Comparison of ENCODE assay signal across 18 cellular contexts in the genomic region with DNA sequence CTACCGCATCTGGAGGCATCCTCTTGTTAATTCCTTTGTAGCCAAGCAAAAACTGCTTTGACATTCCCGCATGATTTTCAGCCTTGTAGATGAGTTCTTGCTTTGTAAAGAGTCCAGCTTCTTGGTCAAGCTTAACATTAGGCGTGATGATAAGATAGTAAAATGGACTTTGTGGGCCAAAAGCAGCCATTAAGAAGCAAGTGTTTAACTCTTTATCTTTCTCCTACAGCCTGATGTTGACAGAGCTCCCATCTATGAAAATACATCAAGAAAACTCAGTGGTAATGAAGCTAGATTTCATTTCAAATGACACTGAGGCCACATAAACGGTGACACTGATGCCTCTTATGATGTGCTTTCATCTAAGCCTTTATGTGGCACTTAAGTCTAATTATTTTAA. TPM values are rescaled to one million over a fixed set of nuclear protein-coding genes. Genes with fewer than 3 reads are reported as not detected.
DNase-seq lines count a peak whose midpoint lies in the region; ATAC-seq, FAIRE-seq and TF ChIP-seq lines count a peak whose summit lies in the region.
"Had no signal": no experiment of that assay in that cellular context is flagged by ENCODE, and none has a peak within 500 bp of the region (broad histone marks: within the 10 kb centered on the region; RNA-seq: fewer than 3 reads in every experiment).

No MANE protein-coding gene starts in this region.

- H3K4me2 ChIP-seq in K562 (ENCODE audit: insufficient read depth, low read length): no peak overlapping the region; the same call in 1 of the 2 replicates
- no peak overlapping the region for H3K4me2 ChIP-seq in smooth muscle cell
- H3K4me2 ChIP-seq: BLaER1 had no signal

- H3K27me3 ChIP-seq in K562 (ENCODE audit: control insufficient read depth in 2 of 2, insufficient read depth in 2 of 2, low read length in 2 of 2): no peaks in the 10 kb centered on the region
- H3K27me3 ChIP-seq in liver (ENCODE audit: control insufficient read depth in 4 of 4, insufficient read depth in 4 of 4, low read length in 3 of 4): no peaks in the 10 kb centered on the region
- H3K27me3 ChIP-seq in smooth muscle cell (ENCODE audit: low read depth): no peaks in the 10 kb centered on the region
- H3K27me3 ChIP-seq: BLaER1 had no signal

- 0 out of 2 replicates have a peak, but pooled peaks cover 3% of the 10 kb centered on the region for H4K20me1 ChIP-seq in K562 (replicated peaks; ENCODE audit: control insufficient read depth, insufficient read depth, low read length)
- peaks cover 100% of the 10 kb centered on the region for H4K20me1 ChIP-seq in smooth muscle cell (ENCODE audit: low read depth)

- peaks cover 91% of the 10 kb centered on the region for H3K4me1 Mint-ChIP-seq in Calu3 (ENCODE audit: low read depth, unreplicated experiment)

- no peaks in the 10 kb centered on the region for H3K9me3 ChIP-seq in K562 (replicated peaks; ENCODE audit: control insufficient read depth, insufficient read depth, low read depth, low read length)
- no peaks in the 10 kb centered on the region for H3K9me3 ChIP-seq in liver (ENCODE audit: control insufficient read depth in 4 of 4, low read length in 3 of 4)
- no peaks in the 10 kb centered on the region for H3K9me3 ChIP-seq in smooth muscle cell (replicated peaks; ENCODE audit: low read depth)
- H3K9me3 ChIP-seq: BLaER1, HAP-1 had no signal

- H3K4me1 ChIP-seq in K562 (replicated peaks in 1 of 2; ENCODE audit: control insufficient read depth in 2 of 2, insufficient read depth in 2 of 2, low read length in 2 of 2) (peaks cover 7 to 53% of the 10 kb centered on the region in 2 experiments), liver (ENCODE audit: control insufficient read depth in 4 of 4, insufficient read depth in 4 of 4, low read length in 3 of 4) (peaks cover 14 to 75% (median 65%) of the 10 kb centered on the region in 4 donors), smooth muscle cell (ENCODE audit: low read depth) (peaks cover 36% of the 10 kb centered on the region)
- H3K4me1 ChIP-seq: BLaER1 had no signal

- TF ChIP-seq RAD21 in K562 (CRISPR knock-in tag; conservative IDR thresholded peaks at IDR 0.05 in 1 of 2, IDR thresholded peaks at IDR 0.05 in 1 of 2): no peak
- TF ChIP-seq RAD21 in liver (IDR thresholded peaks at IDR 0.05): no peak

- no peak overlapping the region for H3K4me3 Mint-ChIP-seq in Calu3 (ENCODE audit: low read depth, unreplicated experiment)
- H3K4me3 Mint-ChIP-seq: CD4-positive, CD25-positive, alpha-beta regulatory T cell had no signal

- no peaks in the 10 kb centered on the region for H3K9me1 ChIP-seq in K562 (ENCODE audit: control insufficient read depth, insufficient read depth, low read length)

- in situ Hi-C loops in K562 (cut with MboI): no loop called here

- H3K79me2 ChIP-seq in K562 (ENCODE audit: control insufficient read depth, insufficient read depth, low read length) (peaks cover 100% of the 10 kb centered on the region), smooth muscle cell (ENCODE audit: low read depth) (peaks cover 100% of the 10 kb centered on the region)

- no peak for TF ChIP-seq CTCF in Calu3 (IDR thresholded peaks at IDR 0.05; ENCODE audit: unreplicated experiment)
- TF ChIP-seq CTCF in K562 (IDR thresholded peaks at IDR 0.05 in 2 of 3, conservative IDR thresholded peaks at IDR 0.05 in 1 of 3; ENCODE audit: insufficient read depth in 2 of 3, low read depth in 1 of 3, low read length in 3 of 3): no peak
- no peak for TF ChIP-seq CTCF in liver (IDR thresholded peaks at IDR 0.05; ENCODE audit: low read depth, low read length, missing input control)
- no peak for TF ChIP-seq CTCF in smooth muscle cell (IDR thresholded peaks at IDR 0.05; ENCODE audit: borderline replicate concordance, insufficient read depth, poor library complexity, severe bottlenecking)

- no peak overlapping the region for H2AFZ ChIP-seq in K562 (ENCODE audit: low read depth, low read length)
- no peak overlapping the region for H2AFZ ChIP-seq in smooth muscle cell (ENCODE audit: low read depth)

- POLR2A ChIA-PET in K562 (lab: Yijun Ruan, JAX): interaction anchor here (0.6 to 1.8 kb wide), 8 partner anchors 9 to 215 kb away, joined by 3 to 5 read pairs (median 3); no protein-coding TSS in a partner anchor

- H3K9me3 Mint-ChIP-seq in Calu3 (ENCODE audit: low read depth, unreplicated experiment): no peaks in the 10 kb centered on the region
- H3K9me3 Mint-ChIP-seq: CD4-positive, CD25-positive, alpha-beta regulatory T cell had no signal

- peak; percentile 12 for ATAC-seq in K562

- H3K9ac ChIP-seq in K562 (ENCODE audit: insufficient read depth in 1 of 2, low read depth in 2 of 2, low read length in 2 of 2): no peak overlapping the region
- H3K9ac ChIP-seq in liver (ENCODE audit: low read depth in 1 of 2, low read length in 2 of 2): no peak overlapping the region
- no peak overlapping the region for H3K9ac ChIP-seq in smooth muscle cell (ENCODE audit: low read depth)
- H3K9ac ChIP-seq: BLaER1 had no signal

- DNase-seq in Calu3: no peak
- DNase-seq in K562 (ENCODE audit: extremely low read depth in 1 of 4, low spot score in 3 of 4): no peak
- DNase-seq in smooth muscle cell (lab: John Stamatoyannopoulos, UW; ENCODE audit: unreplicated experiment): no peak
- no peak for DNase-seq in DMS153 (lab: John Stamatoyannopoulos, UW)
- DNase-seq in glomerular visceral epithelial cell (ENCODE audit: extremely low spot score): no peak
- DNase-seq in NCI-H524 treated with DMSO at 0.1 percent for 48 hours (lab: John Stamatoyannopoulos, UW): no peak
- DNase-seq: AML-193; CD4-positive, CD25-positive, alpha-beta regulatory T cell; DMS 273 treated with DMSO at 0.1 percent for 48 hours; DMS79; EL had no signal

- no peak for TF ChIP-seq POLR2A in K562 (conservative IDR thresholded peaks at IDR 0.05)

- H3K27ac ChIP-seq in K562 (ENCODE audit: extremely low read depth, low read depth, low read length) (peak overlapping the region; percentile 39; the same call in 2 of the 3 replicates), liver (ENCODE audit: low read depth in 1 of 2, low read length in 2 of 2) (peak overlapping the region; percentile 74 to 77), smooth muscle cell (ENCODE audit: low read depth) (peak overlapping the region; percentile 73)
- H3K27ac ChIP-seq: BLaER1 had no signal

- no TSS peak for BruUV-seq in Calu3 (replicated peaks; lab: Mats Ljungman, UMichigan)
- no TSS peak for BruUV-seq in K562 (replicated peaks; lab: Mats Ljungman, UMichigan)

- H3K36me3 Mint-ChIP-seq in Calu3 (ENCODE audit: insufficient read depth, unreplicated experiment): peaks cover 84% of the 10 kb centered on the region

- CTCF ChIA-PET in Calu3 (lab: Charles Lee): no interaction called here
- CTCF ChIA-PET in K562 (lab: Yijun Ruan, JAX; ENCODE audit: low intra/inter-chr PET ratio): no interaction called here

- peak overlapping the region; percentile 17 for H3K27ac Mint-ChIP-seq in Calu3 (ENCODE audit: unreplicated experiment)
- H3K27ac Mint-ChIP-seq: CD4-positive, CD25-positive, alpha-beta regulatory T cell had no signal

- peak; percentile 64 for FAIRE-seq in K562 (lab: Jason Lieb, UNC)
- FAIRE-seq: G401.6, GM12891, H1, HTR-8/SVneo had no signal

- H3K27me3 Mint-ChIP-seq in Calu3 (ENCODE audit: unreplicated experiment): no peaks in the 10 kb centered on the region
- H3K27me3 Mint-ChIP-seq: CD4-positive, CD25-positive, alpha-beta regulatory T cell had no signal

- 13% methylated on average over 4 of the region's 4 CpGs for WGBS in K562 (ENCODE audit: insufficient coverage, low coverage, missing lambda C conversion rate)
- WGBS in liver: 78% methylated on average over 4 of the region's 4 CpGs
- WGBS in smooth muscle cell (ENCODE audit: low lambda C conversion rate): 55% methylated on average over 4 of the region's 4 CpGs

- peaks cover 19% of the 10 kb centered on the region for H3F3A ChIP-seq in smooth muscle cell (ENCODE audit: low read depth)

- intact Hi-C loops in Calu3 (cut with micrococcal nuclease; ENCODE audit: unreplicated experiment): no loop called here
- intact Hi-C loops in K562 (cut with micrococcal nuclease): no loop called here

- H3K4me3 ChIP-seq in K562: no peak overlapping the region
- H3K4me3 ChIP-seq in liver (ENCODE audit: low read depth in 1 of 3, low read length in 3 of 3): no peak overlapping the region
- no peak overlapping the region for H3K4me3 ChIP-seq in smooth muscle cell
- H3K4me3 ChIP-seq: BLaER1, HAP-1 had no signal

- no peak for TF ChIP-seq EP300 in K562 (IDR thresholded peaks at IDR 0.05; ENCODE audit: low read length)

- peaks cover 20% of the 10 kb centered on the region; the same call in 2 of the 3 replicates for H3K36me3 ChIP-seq in K562 (ENCODE audit: control insufficient read depth, insufficient read depth, low read length)
- H3K36me3 ChIP-seq in liver (ENCODE audit: control insufficient read depth in 4 of 4, insufficient read depth in 3 of 4, low read depth in 1 of 4, low read length in 3 of 4): peaks cover 0 to 2% (median 0%) of the 10 kb centered on the region in 4 donors
- peaks cover 7% of the 10 kb centered on the region for H3K36me3 ChIP-seq in smooth muscle cell (ENCODE audit: low read depth)
- H3K36me3 ChIP-seq: HAP-1 had no signal

TF ChIP-seq in K562, 482 proteins besides CTCF, POLR2A, EP300 and RAD21 (continues in another document):
- 0 out of 2 replicates have a peak, but pooled peaks have one; percentile 12 for TF ChIP-seq GATAD2A (IDR thresholded peaks at IDR 0.05)

TF ChIP-seq in liver, 16 proteins besides CTCF, POLR2A, EP300 and RAD21 (continues in another document):
- no peak for TF ChIP-seq HNF4A (conservative IDR thresholded peaks at IDR 0.05)
- TF ChIP-seq RXRA (IDR thresholded peaks at IDR 0.05): no peak

RNA-seq across cellular contexts. Expression of a gene that starts 33.2 kb away (rescaled TPM):
- total RNA-seq in Calu3 (2022): 345 and 453 TPM in 2 replicates
- 142 and 253 TPM in 2 replicates for total RNA-seq in K562 (2011; cell fraction: chromatin; rRNA removed; ENCODE audit: low replicate concordance)
- total RNA-seq in K562 (2011; cell fraction: nucleolus; rRNA removed): 37.0 and 58.0 TPM in 2 replicates
- total RNA-seq in K562 (2011; cell fraction: nucleoplasm; rRNA removed): 132 and 200 TPM in 2 replicates
- total RNA-seq in K562 (2014; rRNA removed): 19.1 and 20.2 TPM in 2 replicates
- total RNA-seq in K562 (2014; rRNA removed; fragmentation: Illumina TruSeq; extraction: Trizol): 23.8 and 29.5 TPM in 2 replicates
- total RNA-seq in K562 (2015; rRNA removed; fragmentation: Illumina TruSeq; extraction: Trizol): 25.6 and 26.1 TPM in 2 replicates
- 29.5 and 35.8 TPM in 2 replicates for total RNA-seq in K562 (2021)
- 10.9 and 12.1 TPM in 2 replicates for polyA plus RNA-seq in K562 (2011; rRNA removed)
- 7.1 and 12.2 TPM in 2 replicates for polyA plus RNA-seq in K562 (2011; cell fraction: cytosol; rRNA removed)
- 46.5 and 50.1 TPM in 2 replicates for polyA plus RNA-seq in K562 (2011; cell fraction: nucleus; rRNA removed)
- 14.7 and 30.8 TPM in 2 replicates for polyA plus RNA-seq in K562 (2012)
- 14.0 and 16.2 TPM in 2 replicates for polyA plus RNA-seq in K562 (2014; fragmentation: Illumina TruSeq; extraction: Trizol)
- 10 to 100 TPM in 1 of 2 experiments, 1 to 10 TPM in 1; 7.0 to 10.5 TPM for polyA plus RNA-seq in K562 (2014; fragmentation: Nextera tagmentation; extraction: Ambion mirVana)
- polyA plus RNA-seq in K562 (2014; rRNA removed): 9.2 and 9.8 TPM in 2 replicates
- polyA minus RNA-seq in K562 (2011; rRNA and poly(A)+ RNA removed): 46.1 and 71.6 TPM in 2 replicates
- 11.2 and 13.2 TPM in 2 replicates for polyA minus RNA-seq in K562 (2011; cell fraction: cytosol; rRNA and poly(A)+ RNA removed)
- 59.6 and 111 TPM in 2 replicates for polyA minus RNA-seq in K562 (2011; cell fraction: nucleus; rRNA and poly(A)+ RNA removed)
- 10 to 100 TPM; 36.4 to 74.2 TPM for total RNA-seq in liver
- polyA plus RNA-seq in liver: 10 to 100 TPM; 23.3 to 29.4 TPM
- total RNA-seq in smooth muscle cell: 265 and 294 TPM in 2 replicates
- polyA plus RNA-seq in smooth muscle cell: 149 and 161 TPM in 2 replicates
